In the genomic region with DNA sequence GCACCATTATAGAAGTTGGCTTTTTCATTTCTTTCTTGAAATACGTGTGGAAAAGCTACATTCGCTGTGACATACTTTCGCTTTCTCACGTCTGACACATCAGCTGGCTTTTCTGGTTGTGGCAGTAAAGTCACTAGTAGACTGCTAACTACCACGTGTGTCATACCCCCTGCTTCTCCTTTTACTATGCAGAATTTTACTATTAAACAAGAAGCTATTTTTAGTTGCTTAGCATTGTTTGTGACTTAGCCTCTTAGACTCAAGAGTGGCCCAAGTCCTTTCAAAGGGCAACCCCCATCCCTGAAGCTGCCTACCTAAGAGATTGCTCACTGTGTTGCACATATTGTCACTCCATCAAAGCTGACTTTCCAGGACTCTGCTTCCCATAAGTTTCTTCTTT, we compare ENCODE assay signal across 1 cellular context.
TF ChIP-seq lines count a peak whose summit lies in the region.

No MANE protein-coding gene starts in this region.

TF ChIP-seq in GM23338, 12 proteins besides CTCF, POLR2A, EP300 and RAD21 (continued from another document):
- TF ChIP-seq, protein P1, sequence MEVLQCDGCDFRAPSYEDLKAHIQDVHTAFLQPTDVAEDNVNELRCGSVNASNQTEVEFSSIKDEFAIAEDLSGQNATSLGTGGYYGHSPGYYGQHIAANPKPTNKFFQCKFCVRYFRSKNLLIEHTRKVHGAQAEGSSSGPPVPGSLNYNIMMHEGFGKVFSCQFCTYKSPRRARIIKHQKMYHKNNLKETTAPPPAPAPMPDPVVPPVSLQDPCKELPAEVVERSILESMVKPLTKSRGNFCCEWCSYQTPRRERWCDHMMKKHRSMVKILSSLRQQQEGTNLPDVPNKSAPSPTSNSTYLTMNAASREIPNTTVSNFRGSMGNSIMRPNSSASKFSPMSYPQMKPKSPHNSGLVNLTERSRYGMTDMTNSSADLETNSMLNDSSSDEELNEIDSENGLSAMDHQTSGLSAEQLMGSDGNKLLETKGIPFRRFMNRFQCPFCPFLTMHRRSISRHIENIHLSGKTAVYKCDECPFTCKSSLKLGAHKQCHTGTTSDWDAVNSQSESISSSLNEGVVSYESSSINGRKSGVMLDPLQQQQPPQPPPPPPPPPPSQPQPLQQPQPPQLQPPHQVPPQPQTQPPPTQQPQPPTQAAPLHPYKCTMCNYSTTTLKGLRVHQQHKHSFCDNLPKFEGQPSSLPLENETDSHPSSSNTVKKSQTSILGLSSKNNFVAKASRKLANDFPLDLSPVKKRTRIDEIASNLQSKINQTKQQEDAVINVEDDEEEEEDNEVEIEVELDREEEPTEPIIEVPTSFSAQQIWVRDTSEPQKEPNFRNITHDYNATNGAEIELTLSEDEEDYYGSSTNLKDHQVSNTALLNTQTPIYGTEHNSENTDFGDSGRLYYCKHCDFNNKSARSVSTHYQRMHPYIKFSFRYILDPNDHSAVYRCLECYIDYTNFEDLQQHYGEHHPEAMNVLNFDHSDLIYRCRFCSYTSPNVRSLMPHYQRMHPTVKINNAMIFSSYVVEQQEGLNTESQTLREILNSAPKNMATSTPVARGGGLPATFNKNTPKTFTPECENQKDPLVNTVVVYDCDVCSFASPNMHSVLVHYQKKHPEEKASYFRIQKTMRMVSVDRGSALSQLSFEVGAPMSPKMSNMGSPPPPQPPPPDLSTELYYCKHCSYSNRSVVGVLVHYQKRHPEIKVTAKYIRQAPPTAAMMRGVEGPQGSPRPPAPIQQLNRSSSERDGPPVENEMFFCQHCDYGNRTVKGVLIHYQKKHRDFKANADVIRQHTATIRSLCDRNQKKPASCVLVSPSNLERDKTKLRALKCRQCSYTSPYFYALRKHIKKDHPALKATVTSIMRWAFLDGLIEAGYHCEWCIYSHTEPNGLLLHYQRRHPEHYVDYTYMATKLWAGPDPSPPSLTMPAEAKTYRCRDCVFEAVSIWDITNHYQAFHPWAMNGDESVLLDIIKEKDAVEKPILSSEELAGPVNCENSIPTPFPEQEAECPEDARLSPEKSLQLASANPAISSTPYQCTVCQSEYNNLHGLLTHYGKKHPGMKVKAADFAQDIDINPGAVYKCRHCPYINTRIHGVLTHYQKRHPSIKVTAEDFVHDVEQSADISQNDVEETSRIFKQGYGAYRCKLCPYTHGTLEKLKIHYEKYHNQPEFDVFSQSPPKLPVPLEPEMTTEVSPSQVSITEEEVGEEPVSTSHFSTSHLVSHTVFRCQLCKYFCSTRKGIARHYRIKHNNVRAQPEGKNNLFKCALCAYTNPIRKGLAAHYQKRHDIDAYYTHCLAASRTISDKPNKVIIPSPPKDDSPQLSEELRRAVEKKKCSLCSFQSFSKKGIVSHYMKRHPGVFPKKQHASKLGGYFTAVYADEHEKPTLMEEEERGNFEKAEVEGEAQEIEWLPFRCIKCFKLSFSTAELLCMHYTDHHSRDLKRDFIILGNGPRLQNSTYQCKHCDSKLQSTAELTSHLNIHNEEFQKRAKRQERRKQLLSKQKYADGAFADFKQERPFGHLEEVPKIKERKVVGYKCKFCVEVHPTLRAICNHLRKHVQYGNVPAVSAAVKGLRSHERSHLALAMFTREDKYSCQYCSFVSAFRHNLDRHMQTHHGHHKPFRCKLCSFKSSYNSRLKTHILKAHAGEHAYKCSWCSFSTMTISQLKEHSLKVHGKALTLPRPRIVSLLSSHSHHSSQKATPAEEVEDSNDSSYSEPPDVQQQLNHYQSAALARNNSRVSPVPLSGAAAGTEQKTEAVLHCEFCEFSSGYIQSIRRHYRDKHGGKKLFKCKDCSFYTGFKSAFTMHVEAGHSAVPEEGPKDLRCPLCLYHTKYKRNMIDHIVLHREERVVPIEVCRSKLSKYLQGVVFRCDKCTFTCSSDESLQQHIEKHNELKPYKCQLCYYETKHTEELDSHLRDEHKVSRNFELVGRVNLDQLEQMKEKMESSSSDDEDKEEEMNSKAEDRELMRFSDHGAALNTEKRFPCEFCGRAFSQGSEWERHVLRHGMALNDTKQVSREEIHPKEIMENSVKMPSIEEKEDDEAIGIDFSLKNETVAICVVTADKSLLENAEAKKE (CRISPR knock-in tag; IDR thresholded peaks at IDR 0.05): no peak
- TF ChIP-seq STAT1 (IDR thresholded peaks at IDR 0.05; ENCODE audit: unreplicated experiment): no peak
- TF ChIP-seq, protein P2, sequence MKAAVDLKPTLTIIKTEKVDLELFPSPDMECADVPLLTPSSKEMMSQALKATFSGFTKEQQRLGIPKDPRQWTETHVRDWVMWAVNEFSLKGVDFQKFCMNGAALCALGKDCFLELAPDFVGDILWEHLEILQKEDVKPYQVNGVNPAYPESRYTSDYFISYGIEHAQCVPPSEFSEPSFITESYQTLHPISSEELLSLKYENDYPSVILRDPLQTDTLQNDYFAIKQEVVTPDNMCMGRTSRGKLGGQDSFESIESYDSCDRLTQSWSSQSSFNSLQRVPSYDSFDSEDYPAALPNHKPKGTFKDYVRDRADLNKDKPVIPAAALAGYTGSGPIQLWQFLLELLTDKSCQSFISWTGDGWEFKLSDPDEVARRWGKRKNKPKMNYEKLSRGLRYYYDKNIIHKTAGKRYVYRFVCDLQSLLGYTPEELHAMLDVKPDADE (IDR thresholded peaks at IDR 0.05): no peak
- TF ChIP-seq, protein P3, sequence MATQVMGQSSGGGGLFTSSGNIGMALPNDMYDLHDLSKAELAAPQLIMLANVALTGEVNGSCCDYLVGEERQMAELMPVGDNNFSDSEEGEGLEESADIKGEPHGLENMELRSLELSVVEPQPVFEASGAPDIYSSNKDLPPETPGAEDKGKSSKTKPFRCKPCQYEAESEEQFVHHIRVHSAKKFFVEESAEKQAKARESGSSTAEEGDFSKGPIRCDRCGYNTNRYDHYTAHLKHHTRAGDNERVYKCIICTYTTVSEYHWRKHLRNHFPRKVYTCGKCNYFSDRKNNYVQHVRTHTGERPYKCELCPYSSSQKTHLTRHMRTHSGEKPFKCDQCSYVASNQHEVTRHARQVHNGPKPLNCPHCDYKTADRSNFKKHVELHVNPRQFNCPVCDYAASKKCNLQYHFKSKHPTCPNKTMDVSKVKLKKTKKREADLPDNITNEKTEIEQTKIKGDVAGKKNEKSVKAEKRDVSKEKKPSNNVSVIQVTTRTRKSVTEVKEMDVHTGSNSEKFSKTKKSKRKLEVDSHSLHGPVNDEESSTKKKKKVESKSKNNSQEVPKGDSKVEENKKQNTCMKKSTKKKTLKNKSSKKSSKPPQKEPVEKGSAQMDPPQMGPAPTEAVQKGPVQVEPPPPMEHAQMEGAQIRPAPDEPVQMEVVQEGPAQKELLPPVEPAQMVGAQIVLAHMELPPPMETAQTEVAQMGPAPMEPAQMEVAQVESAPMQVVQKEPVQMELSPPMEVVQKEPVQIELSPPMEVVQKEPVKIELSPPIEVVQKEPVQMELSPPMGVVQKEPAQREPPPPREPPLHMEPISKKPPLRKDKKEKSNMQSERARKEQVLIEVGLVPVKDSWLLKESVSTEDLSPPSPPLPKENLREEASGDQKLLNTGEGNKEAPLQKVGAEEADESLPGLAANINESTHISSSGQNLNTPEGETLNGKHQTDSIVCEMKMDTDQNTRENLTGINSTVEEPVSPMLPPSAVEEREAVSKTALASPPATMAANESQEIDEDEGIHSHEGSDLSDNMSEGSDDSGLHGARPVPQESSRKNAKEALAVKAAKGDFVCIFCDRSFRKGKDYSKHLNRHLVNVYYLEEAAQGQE (IDR thresholded peaks at IDR 0.05; ENCODE audit: unreplicated experiment): no peak
- no peak for TF ChIP-seq EZH2 (IDR thresholded peaks at IDR 0.05; ENCODE audit: low read depth, unreplicated experiment)
- TF ChIP-seq JUNB (IDR thresholded peaks at IDR 0.05; ENCODE audit: unreplicated experiment): no peak
TF ChIP-seq in GM23338: peak in this region for 0.
